In genomic region chr5:54535149-54535844, GRCh38 we compare ENCODE assay signal across 19 cellular contexts. TPM values are rescaled to one million over a fixed set of nuclear protein-coding genes. Genes with fewer than 3 reads are reported as not detected.
DNase-seq lines count a peak whose midpoint lies in the region; ATAC-seq and TF ChIP-seq lines count a peak whose summit lies in the region.
"Had no signal": no experiment of that assay in that cellular context is flagged by ENCODE, and none has a peak within 500 bp of the region (broad histone marks: within the 10 kb centered on the region; RNA-seq: fewer than 3 reads in every experiment).

No MANE protein-coding gene starts in this region.

- H3K9ac ChIP-seq in OCI-LY1 (ENCODE audit: low read length) (no peak overlapping the region), stomach smooth muscle (ENCODE audit: low read length in 2 of 2) (no peak overlapping the region)

- H3K36me3 ChIP-seq in GM23338 (ENCODE audit: insufficient read depth) (no peaks in the 10 kb centered on the region), OCI-LY1 (ENCODE audit: insufficient read depth, low read length) (no peaks in the 10 kb centered on the region), stomach smooth muscle (ENCODE audit: control insufficient read depth in 2 of 2, insufficient read depth in 2 of 2, low read length in 2 of 2) (no peaks in the 10 kb centered on the region)
- no peaks in the 10 kb centered on the region for H3K36me3 ChIP-seq in effector memory CD4-positive, alpha-beta T cell (ENCODE audit: control insufficient read depth, insufficient read depth, low read length)
- H3K36me3 ChIP-seq: right atrium auricular region had no signal

- H3F3A ChIP-seq in GM23338 (replicated peaks; ENCODE audit: low read depth) (no peaks in the 10 kb centered on the region), OCI-LY1 (ENCODE audit: insufficient read depth, low read length) (no peaks in the 10 kb centered on the region)

- H3K4me3 ChIP-seq in GM23338 (no peak overlapping the region), OCI-LY1 (ENCODE audit: low read depth, low read length, poor library complexity, severe bottlenecking) (no peak overlapping the region), stomach smooth muscle (ENCODE audit: low read length in 2 of 2) (no peak overlapping the region)
- no peak overlapping the region for H3K4me3 ChIP-seq in effector memory CD4-positive, alpha-beta T cell (ENCODE audit: insufficient read depth, low read depth, low read length, poor library complexity, severe bottlenecking)
- H3K4me3 ChIP-seq: lung, right atrium auricular region had no signal

- no peaks in the 10 kb centered on the region for H3K9me3 Mint-ChIP-seq in GM23338
- H3K9me3 Mint-ChIP-seq in immature natural killer cell = no peaks in the 10 kb centered on the region
- H3K9me3 Mint-ChIP-seq: activated T-helper 17 cell treated with anti-CD3 and anti-CD28 coated beads, Interleukin-2, amount 50 U/mL, for 72 hours; CD4-positive, alpha-beta T cell; dendritic cell treated with granulocyte-macrophage colony-stimulating factor and Interleukin-4, amounts not matched to agents 40 ng/mL and 50 ng/mL, for 4 days; stimulated activated naive CD8-positive, alpha-beta T cell treated with anti-CD3 and anti-CD28 coated beads, Interleukin-15, amount 100 ng/mL, for 72 hours had no signal

- H3K36me3 Mint-ChIP-seq in GM23338 (ENCODE audit: low read depth) (peaks cover 6% of the 10 kb centered on the region; the same call in 2 of the 3 replicates), immature natural killer cell (no peaks in the 10 kb centered on the region)

- no peak overlapping the region for H3K4me2 ChIP-seq in GM23338
- H3K4me2 ChIP-seq in OCI-LY1 (ENCODE audit: low read length) = no peak overlapping the region

- H3K79me2 ChIP-seq in GM23338 (replicated peaks; ENCODE audit: insufficient read depth) (peaks cover 96% of the 10 kb centered on the region), OCI-LY1 (ENCODE audit: insufficient read depth, low read length) (0 out of 2 replicates have a peak, but pooled peaks cover 8% of the 10 kb centered on the region)

- H3K27ac ChIP-seq in GM23338 (ENCODE audit: low read depth) = no peak overlapping the region
- peak overlapping the region; percentile 84 for H3K27ac ChIP-seq in OCI-LY1 (ENCODE audit: low read depth, low read length, poor library complexity, severe bottlenecking)
- H3K27ac ChIP-seq in stomach smooth muscle (ENCODE audit: low read length) = peak overlapping the region; percentile 25
- H3K27ac ChIP-seq in effector memory CD4-positive, alpha-beta T cell (ENCODE audit: insufficient read depth, low read length, poor library complexity, severe bottlenecking) = no peak overlapping the region
- H3K27ac ChIP-seq: VCaP had no signal

- H3K27me3 Mint-ChIP-seq in GM23338 (ENCODE audit: insufficient read depth, low read depth, poor library complexity) (peaks cover 1% of the 10 kb centered on the region), immature natural killer cell (ENCODE audit: low read depth in 3 of 3) (peaks cover 2 to 3% (median 2%) of the 10 kb centered on the region in 3 donors)
- H3K27me3 Mint-ChIP-seq: activated T-helper 17 cell treated with anti-CD3 and anti-CD28 coated beads, Interleukin-2, amount 50 U/mL, for 72 hours; CD4-positive, alpha-beta T cell; dendritic cell treated with granulocyte-macrophage colony-stimulating factor and Interleukin-4, amounts not matched to agents 40 ng/mL and 50 ng/mL, for 4 days; stimulated activated naive CD8-positive, alpha-beta T cell treated with anti-CD3 and anti-CD28 coated beads, Interleukin-15, amount 100 ng/mL, for 72 hours had no signal

- H4K20me1 ChIP-seq in GM23338 (replicated peaks; ENCODE audit: insufficient read depth) (0 out of 2 replicates have a peak, but pooled peaks cover 3% of the 10 kb centered on the region), OCI-LY1 (ENCODE audit: insufficient read depth, low read length) (no peaks in the 10 kb centered on the region)

- H3K4me1 ChIP-seq in GM23338 (ENCODE audit: insufficient read depth) (peaks cover 14% of the 10 kb centered on the region), OCI-LY1 (ENCODE audit: insufficient read depth, low read length, severe bottlenecking) (peaks cover 76% of the 10 kb centered on the region), stomach smooth muscle (ENCODE audit: control insufficient read depth, insufficient read depth, low read length) (peaks cover 21% of the 10 kb centered on the region)
- H3K4me1 ChIP-seq in effector memory CD4-positive, alpha-beta T cell (ENCODE audit: control insufficient read depth, insufficient read depth, low read length, poor library complexity, severe bottlenecking) = no peaks in the 10 kb centered on the region

- H3K9me2 ChIP-seq in GM23338 (ENCODE audit: insufficient read depth) (no peaks in the 10 kb centered on the region), OCI-LY1 (ENCODE audit: low read depth, low read length) (no peaks in the 10 kb centered on the region)

- TF ChIP-seq CTCF in GM23338 (conservative IDR thresholded peaks at IDR 0.05; ENCODE audit: low read depth in 2 of 2) = no peak
- no peak for TF ChIP-seq CTCF in OCI-LY1 (IDR thresholded peaks at IDR 0.05; ENCODE audit: low read length)

- H3K4me1 Mint-ChIP-seq in GM23338 = peaks cover 17% of the 10 kb centered on the region
- H3K4me1 Mint-ChIP-seq in immature natural killer cell = peaks cover 0 to 82% of the 10 kb centered on the region in 2 donors

- H3K4me3 Mint-ChIP-seq in GM23338 (no peak overlapping the region), immature natural killer cell (peak overlapping the region in 1 of 5 donors; percentile 19)
- H3K4me3 Mint-ChIP-seq: activated T-helper 17 cell treated with anti-CD3 and anti-CD28 coated beads, Interleukin-2, amount 50 U/mL, for 72 hours; CD4-positive, alpha-beta T cell; dendritic cell treated with granulocyte-macrophage colony-stimulating factor and Interleukin-4, amounts not matched to agents 40 ng/mL and 50 ng/mL, for 4 days; stimulated activated naive CD8-positive, alpha-beta T cell treated with anti-CD3 and anti-CD28 coated beads, Interleukin-15, amount 100 ng/mL, for 72 hours had no signal

- DNase-seq in GM23338 (ENCODE audit: low spot score) = no peak
- DNase-seq in immature natural killer cell = no peak
- DNase-seq in activated CD4-positive, CD25-positive, alpha-beta regulatory T cell treated with anti-CD3 and anti-CD28 coated beads, Interleukin-2, amount 50 U/mL, for 72 hours = no peak
- DNase-seq in effector memory CD4-positive, alpha-beta T cell = no peak
- DNase-seq: CD4-positive, alpha-beta T cell; NCI-H146; NCI-H2171; NCI-H524 treated with DMSO at 0.1 percent for 48 hours; stimulated activated CD4-positive, alpha-beta T cell treated with anti-CD3 and anti-CD28 coated beads, Interleukin-12 subunit alpha, Interleukin-12 subunit beta, amount 100 ng/mL, for 4 hours; stimulated activated naive CD8-positive, alpha-beta T cell treated with anti-CD3 and anti-CD28 coated beads, Interleukin-15, amount 100 ng/mL, for 72 hours; T-helper 2 cell had no signal

- no peaks in the 10 kb centered on the region for H3K27me3 ChIP-seq in GM23338 (ENCODE audit: insufficient read depth)
- no peaks in the 10 kb centered on the region for H3K27me3 ChIP-seq in OCI-LY1 (ENCODE audit: insufficient read depth, low read length)
- no peaks in the 10 kb centered on the region for H3K27me3 ChIP-seq in stomach smooth muscle (ENCODE audit: control insufficient read depth in 1 of 2, insufficient read depth in 2 of 2, low read length in 2 of 2)
- H3K27me3 ChIP-seq in effector memory CD4-positive, alpha-beta T cell (replicated peaks; ENCODE audit: control insufficient read depth, insufficient read depth, low read length, poor library complexity, severe bottlenecking) = no peaks in the 10 kb centered on the region
- H3K27me3 ChIP-seq: right atrium auricular region had no signal

- ATAC-seq in GM23338 = no peak
- ATAC-seq in HG03520 (IDR thresholded peaks at IDR 0.05; ENCODE audit: unreplicated experiment) = no peak
- ATAC-seq: activated T-helper 17 cell treated with anti-CD3 and anti-CD28 coated beads, Interleukin-2, amount 50 U/mL, for 72 hours; stimulated activated naive CD8-positive, alpha-beta T cell treated with anti-CD3 and anti-CD28 coated beads, Interleukin-15, amount 100 ng/mL, for 72 hours had no signal

- H3K27ac Mint-ChIP-seq in GM23338 (0 out of 2 replicates have a peak overlapping the region, but pooled peaks have one; percentile 21), immature natural killer cell (peak overlapping the region in 5 of 6 donors; percentile 58 to 91 (median 82))
- H3K27ac Mint-ChIP-seq: activated T-helper 17 cell treated with anti-CD3 and anti-CD28 coated beads, Interleukin-2, amount 50 U/mL, for 72 hours; CD4-positive, alpha-beta T cell; stimulated activated naive CD8-positive, alpha-beta T cell treated with anti-CD3 and anti-CD28 coated beads, Interleukin-15, amount 100 ng/mL, for 72 hours had no signal

- H2AFZ ChIP-seq in GM23338 (no peak overlapping the region), OCI-LY1 (ENCODE audit: low read length) (no peak overlapping the region)

- H3K9me3 ChIP-seq in OCI-LY1 (ENCODE audit: low read length) (no peaks in the 10 kb centered on the region), stomach smooth muscle (ENCODE audit: control insufficient read depth in 2 of 2, low read length in 2 of 2) (no peaks in the 10 kb centered on the region)
- H3K9me3 ChIP-seq in effector memory CD4-positive, alpha-beta T cell (ENCODE audit: control insufficient read depth, low read length) = no peaks in the 10 kb centered on the region
- H3K9me3 ChIP-seq: right atrium auricular region had no signal

RNA-seq across cellular contexts. Expression of gene SNX18, which starts 17.7 kb away (rescaled TPM):
- total RNA-seq in GM23338 (2014; rRNA removed; shearing (Covaris generic)) = 23.7 and 33.0 TPM in 2 replicates
- 4.7 and 5.3 TPM in 2 replicates for polyA plus RNA-seq in GM23338 (2016; fragmentation: Nextera tagmentation; extraction: Ambion mirVana)
- 10 to 100 TPM in 1 of 3 donors, 1 to 10 TPM in 2; 1.5 to 10.2 (median 6.0) TPM for polyA plus RNA-seq in immature natural killer cell

Comparison
In these comparisons a context has a peak if more than half of its experiments do, and no peak if none do; other contexts are left out.
1. H3K27ac ChIP-seq: peak in OCI-LY1 (single experiment) and stomach smooth muscle (single experiment); none in GM23338 (single experiment) and effector memory CD4-positive, alpha-beta T cell (single experiment).